ENCODE assay signal across 14 cellular contexts in genomic region chr15:92580933-92581445, GRCh38.
DNase-seq lines count a peak whose midpoint lies in the region; ATAC-seq and TF ChIP-seq lines count a peak whose summit lies in the region.
"Had no signal": no experiment of that assay in that cellular context is flagged by ENCODE, and none has a peak within 500 bp of the region (broad histone marks: within the 10 kb centered on the region; RNA-seq: fewer than 3 reads in every experiment).

No MANE protein-coding gene starts in this region.

- no peak overlapping the region for H3K4me2 ChIP-seq in neuronal stem cell (ENCODE audit: insufficient read depth, low read length, poor library complexity, severe bottlenecking)

- H3K27me3 Mint-ChIP-seq in type B pancreatic cell = peaks cover 7% of the 10 kb centered on the region

- H3K4me3 Mint-ChIP-seq in type B pancreatic cell = no peak overlapping the region
- H3K4me3 Mint-ChIP-seq: CD4-positive, alpha-beta memory T cell had no signal

- H2AFZ ChIP-seq in neuronal stem cell (ENCODE audit: low read length) = no peak overlapping the region

- H3K36me3 ChIP-seq in heart right ventricle (no peaks in the 10 kb centered on the region), neuronal stem cell (replicated peaks in 1 of 2; ENCODE audit: control insufficient read depth in 2 of 2, insufficient read depth in 2 of 2, low read length in 2 of 2) (no peaks in the 10 kb centered on the region)

- no peak overlapping the region for H4K91ac ChIP-seq in neuronal stem cell (ENCODE audit: low read depth, low read length, poor library complexity)

- no peak overlapping the region for H2BK12ac ChIP-seq in neuronal stem cell (ENCODE audit: low read length)

- no peak overlapping the region for H2AK5ac ChIP-seq in neuronal stem cell (ENCODE audit: low read depth, low read length)

- no peak overlapping the region for H2BK15ac ChIP-seq in neuronal stem cell (ENCODE audit: low read length)

- H2BK5ac ChIP-seq in neuronal stem cell (ENCODE audit: low read length) = no peak overlapping the region

- H3K4ac ChIP-seq in neuronal stem cell (ENCODE audit: low read length) = no peak overlapping the region

- no peak overlapping the region for H3K27ac Mint-ChIP-seq in type B pancreatic cell

- no peak overlapping the region for H3K9ac ChIP-seq in neuronal stem cell (ENCODE audit: low read depth, low read length, poor library complexity)

- no peak overlapping the region for H2BK120ac ChIP-seq in neuronal stem cell (ENCODE audit: low read depth, low read length)

- H3K4me3 ChIP-seq in heart right ventricle (no peak overlapping the region), neuronal stem cell (ENCODE audit: low read length in 2 of 2) (no peak overlapping the region)

- H3K4me1 Mint-ChIP-seq in type B pancreatic cell (ENCODE audit: unreplicated experiment) = peaks cover 7% of the 10 kb centered on the region
- H3K4me1 Mint-ChIP-seq: CD4-positive, alpha-beta memory T cell had no signal

- H4K8ac ChIP-seq in neuronal stem cell (ENCODE audit: low read depth, low read length) = no peak overlapping the region

- DNase-seq in cardiac septum (ENCODE audit: low spot score) = peak; percentile 56
- no peak for DNase-seq in heart right ventricle
- no peak for DNase-seq in neuronal stem cell (ENCODE audit: low spot score)
- DNase-seq in type B pancreatic cell (ENCODE audit: extremely low spot score, unreplicated experiment) = peak; percentile 32
- no peak for DNase-seq in NCI-H146 (lab: John Stamatoyannopoulos, UW)
- DNase-seq: C1 segment of cervical spinal cord; Calu3; CD4-positive, alpha-beta memory T cell; COR-L47; DMS153; DND-41; H7; HCEC 1CT had no signal

- ATAC-seq in heart right ventricle (no peak), HG03025 (IDR thresholded peaks at IDR 0.05; ENCODE audit: low FRiP score, unreplicated experiment) (no peak)

- peaks cover 0 to 7% (median 0%) of the 10 kb centered on the region in 7 donors for H3K27me3 ChIP-seq in heart right ventricle
- peaks cover 0 to 28% (median 0%) of the 10 kb centered on the region in 3 experiments for H3K27me3 ChIP-seq in neuronal stem cell (ENCODE audit: control insufficient read depth in 3 of 3, insufficient read depth in 3 of 3, low read depth in 1 of 3, low read length in 3 of 3)

- H3K9me3 ChIP-seq in heart right ventricle (no peaks in the 10 kb centered on the region), neuronal stem cell (replicated peaks in 1 of 2; ENCODE audit: control insufficient read depth in 2 of 2, insufficient read depth in 1 of 2, low read depth in 1 of 2, low read length in 2 of 2) (peaks cover 0 to 2% of the 10 kb centered on the region in 2 donors)

- H3K4me1 ChIP-seq in heart right ventricle = peaks cover 0 to 5% (median 0%) of the 10 kb centered on the region in 9 donors
- peaks cover 4 to 6% of the 10 kb centered on the region in 2 donors for H3K4me1 ChIP-seq in neuronal stem cell (ENCODE audit: control insufficient read depth in 2 of 2, insufficient read depth in 1 of 2, low read depth in 1 of 2, low read length in 2 of 2)

- no peak for TF ChIP-seq CTCF in heart right ventricle (IDR thresholded peaks at IDR 0.05)
- TF ChIP-seq CTCF in type B pancreatic cell (conservative IDR thresholded peaks at IDR 0.05) = no peak

- peak overlapping the region; percentile 73 for H3K18ac ChIP-seq in neuronal stem cell (ENCODE audit: low read length)

- intact Hi-C loops in cardiac septum (cut with DNase I) (no loop called here), heart right ventricle (cut with DNase I) (no loop called here)

- H3K27ac ChIP-seq in heart right ventricle (no peak overlapping the region), neuronal stem cell (replicated peaks; ENCODE audit: low read length) (no peak overlapping the region)

- no peak overlapping the region for H3K23ac ChIP-seq in neuronal stem cell (ENCODE audit: low read depth, low read length, poor library complexity)

- 95 to 97% methylated on average over 7 of the region's 7 CpGs for WGBS in heart right ventricle, 2 donors
- no CpG with 5 or more reads among the region's 7 CpGs for WGBS in neuronal stem cell (ENCODE audit: extremely low coverage in 2 of 2, insufficient read length in 2 of 2, insufficient replicate concordance in 1 of 2), 2 donors

- H3K9me3 Mint-ChIP-seq in type B pancreatic cell = no peaks in the 10 kb centered on the region
- H3K9me3 Mint-ChIP-seq: CD4-positive, alpha-beta memory T cell had no signal

- no peak overlapping the region for H3K14ac ChIP-seq in neuronal stem cell (ENCODE audit: low read length)

- no peaks in the 10 kb centered on the region for H3K36me3 Mint-ChIP-seq in type B pancreatic cell
- H3K36me3 Mint-ChIP-seq: CD4-positive, alpha-beta memory T cell had no signal

- H3K79me1 ChIP-seq in neuronal stem cell (ENCODE audit: low read depth, low read length) = no peaks in the 10 kb centered on the region

Comparison
In these comparisons a context has a peak if more than half of its experiments do, and no peak if none do; other contexts are left out.
1. DNase-seq: peak in cardiac septum (single experiment) and type B pancreatic cell (single experiment); none in heart right ventricle (0 of 2), neuronal stem cell (single experiment) and NCI-H146 (single experiment).